Comparison of ENCODE assay signal across 8 cellular contexts in genomic region chr4:153248641-153249198, GRCh38. TPM values are rescaled to one million over a fixed set of nuclear protein-coding genes. Genes with fewer than 3 reads are reported as not detected.
DNase-seq lines count a peak whose midpoint lies in the region; ATAC-seq and TF ChIP-seq lines count a peak whose summit lies in the region.

No MANE protein-coding gene starts in this region.

- DNase-seq in CD8-positive, alpha-beta memory T cell, result no peak
- peak in 1 of 3 donors; percentile 56 for DNase-seq in Peyer's patch
- no peak for DNase-seq in omental fat pad (ENCODE audit: low spot score)
- DNase-seq in mucosa of gallbladder (ENCODE audit: low spot score), result no peak
- DNase-seq in NK-92 (lab: John Stamatoyannopoulos, UW; ENCODE audit: unreplicated experiment), result no peak

- no peaks in the 10 kb centered on the region for H3K9me3 Mint-ChIP-seq in CD8-positive, alpha-beta memory T cell

- no peaks in the 10 kb centered on the region for H3K36me3 ChIP-seq in CD8-positive, alpha-beta memory T cell (ENCODE audit: insufficient read depth, low read length)
- no peaks in the 10 kb centered on the region for H3K36me3 ChIP-seq in Peyer's patch
- no peaks in the 10 kb centered on the region for H3K36me3 ChIP-seq in esophagus (ENCODE audit: control insufficient read depth in 2 of 2, insufficient read depth in 2 of 2, low read length in 1 of 2)

- POLR2A ChIA-PET in CD8-positive, alpha-beta memory T cell (lab: Charles Lee), result no interaction called here

- peak overlapping the region; percentile 64 to 94 (median 92) for H3K27ac Mint-ChIP-seq in CD8-positive, alpha-beta memory T cell

- H3K27ac ChIP-seq in CD8-positive, alpha-beta memory T cell (ENCODE audit: low read depth, low read length), result no peak overlapping the region
- peak overlapping the region in 3 of 4 donors; percentile 43 to 64 (median 61) for H3K27ac ChIP-seq in Peyer's patch
- H3K27ac ChIP-seq in esophagus (ENCODE audit: low read depth in 2 of 2, low read length in 1 of 2), result peak overlapping the region; percentile 78 to 83

- TF ChIP-seq CTCF in Peyer's patch (IDR thresholded peaks at IDR 0.05), result no peak
- TF ChIP-seq CTCF in omental fat pad (IDR thresholded peaks at IDR 0.05), result no peak

- ATAC-seq in HG02678 (IDR thresholded peaks at IDR 0.05; ENCODE audit: unreplicated experiment) (peak; percentile 5), omental fat pad (ENCODE audit: low FRiP score) (peak; percentile 61), HG03045 (IDR thresholded peaks at IDR 0.05; ENCODE audit: unreplicated experiment) (no peak)

- H3K27me3 Mint-ChIP-seq in CD8-positive, alpha-beta memory T cell, result peaks cover 0 to 13% of the 10 kb centered on the region in 2 donors

- H3K4me3 ChIP-seq in CD8-positive, alpha-beta memory T cell (ENCODE audit: low read length), result peak overlapping the region; percentile 69
- H3K4me3 ChIP-seq in Peyer's patch (peak overlapping the region; percentile 39 to 56 (median 50)), esophagus (ENCODE audit: low read depth in 1 of 2, low read length in 2 of 2) (peak overlapping the region; percentile 43 to 50)

- H3K4me1 ChIP-seq in CD8-positive, alpha-beta memory T cell (ENCODE audit: insufficient read depth, low read length), result peaks cover 15% of the 10 kb centered on the region
- H3K4me1 ChIP-seq in Peyer's patch (peaks cover 0 to 31% (median 4%) of the 10 kb centered on the region in 4 donors), esophagus (ENCODE audit: control insufficient read depth in 2 of 2, insufficient read depth in 2 of 2, low read length in 1 of 2) (peaks cover 0 to 4% of the 10 kb centered on the region in 2 donors)

- H3K9me3 ChIP-seq in CD8-positive, alpha-beta memory T cell (ENCODE audit: low read length), result no peaks in the 10 kb centered on the region
- no peaks in the 10 kb centered on the region for H3K9me3 ChIP-seq in Peyer's patch
- H3K9me3 ChIP-seq in esophagus (ENCODE audit: control insufficient read depth in 2 of 2, insufficient read depth in 1 of 2, low read depth in 1 of 2, low read length in 1 of 2), result no peaks in the 10 kb centered on the region

- H3K27me3 ChIP-seq in CD8-positive, alpha-beta memory T cell (ENCODE audit: insufficient read depth, low read length, poor library complexity, severe bottlenecking), result no peaks in the 10 kb centered on the region
- no peaks in the 10 kb centered on the region for H3K27me3 ChIP-seq in Peyer's patch
- H3K27me3 ChIP-seq in esophagus (ENCODE audit: control insufficient read depth in 1 of 2, insufficient read depth in 2 of 2, low read length in 2 of 2), result no peaks in the 10 kb centered on the region

- H3K36me3 Mint-ChIP-seq in CD8-positive, alpha-beta memory T cell, result peaks cover 0 to 3% (median 2%) of the 10 kb centered on the region in 3 donors

- peaks cover 10 to 18% (median 18%) of the 10 kb centered on the region in 3 donors for H3K4me1 Mint-ChIP-seq in CD8-positive, alpha-beta memory T cell

- no peak for TF ChIP-seq POLR2A in Peyer's patch (IDR thresholded peaks at IDR 0.05)

- 17 to 18% methylated on average over 14 of the region's 14 CpGs for WGBS in esophagus, 2 donors

- CTCF ChIA-PET in CD8-positive, alpha-beta memory T cell (lab: Charles Lee), result no interaction called here

- H3K4me3 Mint-ChIP-seq in CD8-positive, alpha-beta memory T cell, result peak overlapping the region; percentile 89 to 96 (median 91)

RNA-seq across cellular contexts. Expression of gene TRIM2, which starts 44.5 kb away (rescaled TPM):
- total RNA-seq in CD8-positive, alpha-beta memory T cell, result under 1 TPM; 0.24 to 0.29 TPM
- polyA plus RNA-seq in CD8-positive, alpha-beta memory T cell, result 1.5 TPM
- total RNA-seq in Peyer's patch (100 to 1,000 TPM in 3 of 4 donors, 10 to 100 TPM in 1; 58.6 to 158 (median 144) TPM), omental fat pad (10 to 100 TPM; 14.8 to 45.4 (median 26.5) TPM), mucosa of gallbladder (146 TPM)
- 1 to 10 TPM; 4.0 to 8.8 TPM for polyA plus RNA-seq in esophagus

Comparison
In these comparisons a context has a peak if more than half of its experiments do, and no peak if none do; other contexts are left out.
1. RNA of gene TRIM2, which starts 44.5 kb away (total RNA-seq): 58.6 to 158 TPM in Peyer's patch, 146 TPM in mucosa of gallbladder (single experiment) and 14.8 to 45.4 TPM in omental fat pad; 0.24 to 0.29 TPM in CD8-positive, alpha-beta memory T cell; every median in the first group is over 10 times any median in the second.
2. Peak in every context shown above with its lines, with median percentiles within 50 percentile points of each other: H3K4me3 ChIP-seq.